Comparison of ENCODE assay signal across 15 cellular contexts in genomic region chr3:171320721-171321120, GRCh38.
DNase-seq lines count a peak whose midpoint lies in the region; TF ChIP-seq lines count a peak whose summit lies in the region.
"Had no signal": no experiment of that assay in that cellular context is flagged by ENCODE, and none has a peak within 500 bp of the region (broad histone marks: within the 10 kb centered on the region; RNA-seq: fewer than 3 reads in every experiment).

No MANE protein-coding gene starts in this region.

- H3K4me1 ChIP-seq in stomach (peaks cover 0 to 47% (median 14%) of the 10 kb centered on the region in 4 donors), suprapubic skin (no peaks in the 10 kb centered on the region)

- H3K36me3 Mint-ChIP-seq in progenitor cell of endocrine pancreas (ENCODE audit: insufficient read depth) = no peaks in the 10 kb centered on the region

- no peaks in the 10 kb centered on the region for H3K9me3 Mint-ChIP-seq in progenitor cell of endocrine pancreas (ENCODE audit: low read depth)
- H3K9me3 Mint-ChIP-seq: CD8-positive, alpha-beta memory T cell; naive thymus-derived CD8-positive, alpha-beta T cell had no signal

- H3K4me1 Mint-ChIP-seq in progenitor cell of endocrine pancreas (ENCODE audit: low read depth) = peaks cover 2% of the 10 kb centered on the region

- H3K36me3 ChIP-seq in stomach = no peaks in the 10 kb centered on the region
- H3K36me3 ChIP-seq in suprapubic skin = no peaks in the 10 kb centered on the region

- H3K27ac ChIP-seq in stomach (peak overlapping the region in 3 of 5 donors; percentile 1 to 52 (median 15)), suprapubic skin (no peak overlapping the region)

- TF ChIP-seq POLR2A in stomach (IDR thresholded peaks at IDR 0.05) = no peak
- no peak for TF ChIP-seq POLR2A in suprapubic skin (IDR thresholded peaks at IDR 0.05)

- H3K27me3 ChIP-seq in stomach (no peaks in the 10 kb centered on the region), suprapubic skin (no peaks in the 10 kb centered on the region)

- no peak for TF ChIP-seq CTCF in stomach (IDR thresholded peaks at IDR 0.05)
- TF ChIP-seq CTCF in suprapubic skin (IDR thresholded peaks at IDR 0.05) = no peak
- TF ChIP-seq CTCF in progenitor cell of endocrine pancreas (IDR thresholded peaks at IDR 0.05; ENCODE audit: unreplicated experiment) = no peak

- no peak overlapping the region for H3K27ac Mint-ChIP-seq in progenitor cell of endocrine pancreas
- H3K27ac Mint-ChIP-seq: activated CD4-positive, alpha-beta memory T cell treated with anti-CD3 and anti-CD28 coated beads for 36 hours; activated naive CD4-positive, alpha-beta T cell treated with anti-CD3 and anti-CD28 coated beads for 36 hours had no signal

- no peaks in the 10 kb centered on the region for H3K27me3 Mint-ChIP-seq in progenitor cell of endocrine pancreas
- H3K27me3 Mint-ChIP-seq: activated CD4-positive, alpha-beta memory T cell treated with anti-CD3 and anti-CD28 coated beads for 36 hours; CD8-positive, alpha-beta memory T cell; naive thymus-derived CD8-positive, alpha-beta T cell had no signal

- 65 to 78% (median 70%) methylated on average over 4 of the region's 4 CpGs for WGBS in stomach, 5 donors
- 76% methylated on average over 4 of the region's 4 CpGs for WGBS in suprapubic skin

- H3K4me3 ChIP-seq in stomach (no peak overlapping the region), suprapubic skin (no peak overlapping the region)

- H3K9me3 ChIP-seq in stomach = no peaks in the 10 kb centered on the region
- no peaks in the 10 kb centered on the region for H3K9me3 ChIP-seq in suprapubic skin

- no peak overlapping the region for H3K4me3 Mint-ChIP-seq in progenitor cell of endocrine pancreas (ENCODE audit: low read depth)
- H3K4me3 Mint-ChIP-seq: activated CD4-positive, alpha-beta memory T cell treated with anti-CD3 and anti-CD28 coated beads for 36 hours; activated naive CD4-positive, alpha-beta T cell treated with anti-CD3 and anti-CD28 coated beads for 36 hours; CD8-positive, alpha-beta memory T cell; naive thymus-derived CD8-positive, alpha-beta T cell had no signal

- intact Hi-C loops in stomach (cut with DNase I; ENCODE audit: low total_unique reads) = no loop called here

- TF ChIP-seq EP300 in stomach (IDR thresholded peaks at IDR 0.05) = no peak
- no peak for TF ChIP-seq EP300 in suprapubic skin (IDR thresholded peaks at IDR 0.05)

- DNase-seq in NCI-H1694 treated with DMSO at 0.1 percent for 48 hours (lab: John Stamatoyannopoulos, UW) (peak; percentile 34), brain pericyte (ENCODE audit: low read depth, low spot score) (peak; percentile 22), iris pigment epithelial cell (ENCODE audit: low read depth) (peak; percentile 24), stomach (no peak), SHP77 (lab: John Stamatoyannopoulos, UW) (no peak), KG1 (lab: John Stamatoyannopoulos, UW) (no peak), suprapubic skin (ENCODE audit: low spot score in 2 of 2) (no peak), progenitor cell of endocrine pancreas (ENCODE audit: low spot score, unreplicated experiment) (no peak)
- DNase-seq: activated CD4-positive, alpha-beta memory T cell treated with anti-CD3 and anti-CD28 coated beads for 36 hours; activated naive CD4-positive, alpha-beta T cell treated with anti-CD3 and anti-CD28 coated beads for 36 hours; CD8-positive, alpha-beta memory T cell; effector CD8-positive, alpha-beta T cell; naive thymus-derived CD8-positive, alpha-beta T cell; NK-92 treated with Interleukin-12 subunit alpha and Interleukin-12 subunit beta, amount 100 ng/mL, for 24 hours; T-helper 1 cell had no signal

Comparison
In these comparisons a context has a peak if more than half of its experiments do, and no peak if none do; other contexts are left out.
1. DNase-seq: peak in NCI-H1694 treated with DMSO at 0.1 percent for 48 hours (single experiment), brain pericyte (single experiment) and iris pigment epithelial cell (single experiment); none in stomach (single experiment), SHP77 (0 of 2), KG1 (single experiment), suprapubic skin (0 of 2) and progenitor cell of endocrine pancreas (single experiment).